In the genomic region with DNA sequence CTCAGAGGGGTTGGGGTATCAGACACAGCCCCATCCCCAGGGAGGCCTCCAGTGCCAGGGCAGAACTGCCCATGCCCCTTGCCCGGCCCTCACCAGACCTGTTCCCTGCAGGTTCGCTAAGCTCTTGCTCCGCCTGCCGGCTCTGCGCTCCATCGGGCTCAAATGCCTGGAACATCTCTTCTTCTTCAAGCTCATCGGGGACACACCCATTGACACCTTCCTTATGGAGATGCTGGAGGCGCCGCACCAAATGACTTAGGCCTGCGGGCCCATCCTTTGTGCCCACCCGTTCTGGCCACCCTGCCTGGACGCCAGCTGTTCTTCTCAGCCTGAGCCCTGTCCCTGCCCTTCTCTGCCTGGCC, we compare ENCODE assay signal across 2 cellular contexts.
TF ChIP-seq lines count a peak whose summit lies in the region.

No MANE protein-coding gene starts in this region.

TF ChIP-seq in liver, 16 proteins besides CTCF, POLR2A, EP300 and RAD21:
- no peak for TF ChIP-seq ZBTB33 (IDR thresholded peaks at IDR 0.05)
- no peak for TF ChIP-seq ATF3 (IDR thresholded peaks at IDR 0.05)
- TF ChIP-seq TAF1 (conservative IDR thresholded peaks at IDR 0.05), result no peak
- no peak for TF ChIP-seq YY1 (IDR thresholded peaks at IDR 0.05)
- TF ChIP-seq RXRA (IDR thresholded peaks at IDR 0.05), result no peak
TF ChIP-seq in liver: peak in this region for 0.

TF ChIP-seq in HepG2, 621 proteins besides CTCF, POLR2A, EP300 and RAD21 (continued from another document):
- TF ChIP-seq STAT6 (CRISPR knock-in tag; IDR thresholded peaks at IDR 0.05; ENCODE audit: borderline replicate concordance) (no peak), MYC (CRISPR knock-in tag; IDR thresholded peaks at IDR 0.05; ENCODE audit: borderline replicate concordance) (no peak), SP2 (CRISPR knock-in tag; IDR thresholded peaks at IDR 0.05) (no peak), NBN (conservative IDR thresholded peaks at IDR 0.05) (no peak), IKZF5 (CRISPR knock-in tag; IDR thresholded peaks at IDR 0.05) (no peak)
